8 cellular contexts compared by ENCODE assay signal in the genomic region with DNA sequence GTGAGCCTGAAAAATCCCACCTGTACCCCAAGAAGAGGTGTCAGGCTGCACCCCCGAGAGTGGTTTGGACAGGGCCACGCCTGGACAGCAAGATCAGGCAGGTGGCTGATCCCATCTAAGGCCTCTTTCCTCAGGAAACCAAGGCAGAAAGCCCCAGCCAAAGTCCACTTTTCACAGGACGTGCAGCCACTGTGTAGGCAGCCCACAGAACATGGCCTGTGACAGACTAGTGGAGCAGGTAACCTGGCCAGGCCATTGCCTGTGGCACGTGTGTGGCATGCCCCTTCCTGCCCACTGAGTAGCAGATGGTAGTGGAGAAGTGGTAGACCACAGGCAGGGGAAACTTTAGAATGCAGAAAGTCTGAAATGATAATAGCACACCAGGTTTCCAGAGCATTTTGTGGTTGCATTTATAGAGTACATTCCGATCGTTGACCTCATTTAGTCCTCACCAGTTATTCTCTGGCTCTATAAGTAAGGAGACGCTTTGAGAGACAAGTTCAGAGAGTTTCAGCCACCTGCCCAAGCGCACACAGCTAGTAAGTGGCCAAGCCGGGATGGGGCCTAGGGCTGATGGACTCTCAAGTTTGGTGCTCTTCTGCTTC.
DNase-seq lines count a peak whose midpoint lies in the region; ATAC-seq and TF ChIP-seq lines count a peak whose summit lies in the region.

No MANE protein-coding gene starts in this region.

- peaks cover 13 to 14% (median 14%) of the 10 kb centered on the region in 3 donors for H3K4me1 Mint-ChIP-seq in CD8-positive, alpha-beta memory T cell

- peaks cover 0 to 8% of the 10 kb centered on the region in 2 donors for H3K27me3 Mint-ChIP-seq in CD8-positive, alpha-beta memory T cell

- H3K9me3 ChIP-seq in CD8-positive, alpha-beta memory T cell (ENCODE audit: low read length): no peaks in the 10 kb centered on the region
- H3K9me3 ChIP-seq in prostate gland: no peaks in the 10 kb centered on the region

- TF ChIP-seq POLR2A in prostate gland (IDR thresholded peaks at IDR 0.05) (no peak), GM18505 (IDR thresholded peaks at IDR 0.05; ENCODE audit: borderline replicate concordance, extremely low read depth, insufficient read depth, insufficient read length) (no peak)

- H3K36me3 ChIP-seq in CD8-positive, alpha-beta memory T cell (ENCODE audit: insufficient read depth, low read length): peaks cover 28% of the 10 kb centered on the region
- no peaks in the 10 kb centered on the region for H3K36me3 ChIP-seq in prostate gland

- H3K36me3 Mint-ChIP-seq in CD8-positive, alpha-beta memory T cell: peaks cover 0 to 95% (median 12%) of the 10 kb centered on the region in 3 donors

- H3K4me3 Mint-ChIP-seq in CD8-positive, alpha-beta memory T cell: no peak overlapping the region

- intact Hi-C loops in prostate gland (cut with DNase I): loop anchor here (5.0 kb wide), 2 partner anchors 48 to 118 kb away; a partner anchor contains a TSS

- WGBS in prostate gland: 29% methylated on average over 9 of the region's 9 CpGs

- no peaks in the 10 kb centered on the region for H3K27me3 ChIP-seq in CD8-positive, alpha-beta memory T cell (ENCODE audit: insufficient read depth, low read length, poor library complexity, severe bottlenecking)
- no peaks in the 10 kb centered on the region for H3K27me3 ChIP-seq in prostate gland (replicated peaks; ENCODE audit: insufficient read depth)

- CTCF ChIA-PET in CD8-positive, alpha-beta memory T cell (lab: Charles Lee): no interaction called here

- ATAC-seq in HG03469 (IDR thresholded peaks at IDR 0.05; ENCODE audit: unreplicated experiment) (no peak), GM18505 (IDR thresholded peaks at IDR 0.05; ENCODE audit: unreplicated experiment) (no peak)

- TF ChIP-seq CTCF in choroid plexus epithelial cell (conservative IDR thresholded peaks at IDR 0.05; ENCODE audit: low read depth, low read length): no peak
- no peak for TF ChIP-seq CTCF in prostate gland (IDR thresholded peaks at IDR 0.05)

- H3K9me3 Mint-ChIP-seq in CD8-positive, alpha-beta memory T cell: no peaks in the 10 kb centered on the region

- DNase-seq in CD8-positive, alpha-beta memory T cell: no peak
- DNase-seq in LHCN-M2 (ENCODE audit: low read depth) (peak; percentile 90), choroid plexus epithelial cell (ENCODE audit: low read depth) (peak; percentile 78), prostate gland (ENCODE audit: low spot score) (peak; percentile 85), NCI-H1417 treated with DMSO at 0.1 percent for 48 hours (lab: John Stamatoyannopoulos, UW) (no peak), NCI-H1105 treated with DMSO at 0.1 percent for 48 hours (lab: John Stamatoyannopoulos, UW) (no peak)

- H3K27ac ChIP-seq in CD8-positive, alpha-beta memory T cell (ENCODE audit: low read depth, low read length): no peak overlapping the region
- H3K27ac ChIP-seq in prostate gland: peak overlapping the region; percentile 71 to 84

- POLR2A ChIA-PET in CD8-positive, alpha-beta memory T cell (lab: Charles Lee): no interaction called here

- no peak overlapping the region for H3K4me3 ChIP-seq in CD8-positive, alpha-beta memory T cell (ENCODE audit: low read length)
- H3K4me3 ChIP-seq in choroid plexus epithelial cell (ENCODE audit: low read depth, low read length) (no peak overlapping the region), prostate gland (no peak overlapping the region)

- peak overlapping the region in 7 of 8 donors; percentile 66 to 92 (median 73) for H3K27ac Mint-ChIP-seq in CD8-positive, alpha-beta memory T cell

- H3K4me1 ChIP-seq in CD8-positive, alpha-beta memory T cell (ENCODE audit: insufficient read depth, low read length): no peaks in the 10 kb centered on the region
- H3K4me1 ChIP-seq in prostate gland (replicated peaks): peaks cover 25% of the 10 kb centered on the region

Comparison
In these comparisons a context has a peak if more than half of its experiments do, and no peak if none do; other contexts are left out.
1. DNase-seq: peak in LHCN-M2 (single experiment), choroid plexus epithelial cell (single experiment) and prostate gland (single experiment); none in CD8-positive, alpha-beta memory T cell (0 of 5), NCI-H1417 treated with DMSO at 0.1 percent for 48 hours (single experiment) and NCI-H1105 treated with DMSO at 0.1 percent for 48 hours (single experiment).